ENCODE assay signal across 8 cellular contexts in the genomic region with DNA sequence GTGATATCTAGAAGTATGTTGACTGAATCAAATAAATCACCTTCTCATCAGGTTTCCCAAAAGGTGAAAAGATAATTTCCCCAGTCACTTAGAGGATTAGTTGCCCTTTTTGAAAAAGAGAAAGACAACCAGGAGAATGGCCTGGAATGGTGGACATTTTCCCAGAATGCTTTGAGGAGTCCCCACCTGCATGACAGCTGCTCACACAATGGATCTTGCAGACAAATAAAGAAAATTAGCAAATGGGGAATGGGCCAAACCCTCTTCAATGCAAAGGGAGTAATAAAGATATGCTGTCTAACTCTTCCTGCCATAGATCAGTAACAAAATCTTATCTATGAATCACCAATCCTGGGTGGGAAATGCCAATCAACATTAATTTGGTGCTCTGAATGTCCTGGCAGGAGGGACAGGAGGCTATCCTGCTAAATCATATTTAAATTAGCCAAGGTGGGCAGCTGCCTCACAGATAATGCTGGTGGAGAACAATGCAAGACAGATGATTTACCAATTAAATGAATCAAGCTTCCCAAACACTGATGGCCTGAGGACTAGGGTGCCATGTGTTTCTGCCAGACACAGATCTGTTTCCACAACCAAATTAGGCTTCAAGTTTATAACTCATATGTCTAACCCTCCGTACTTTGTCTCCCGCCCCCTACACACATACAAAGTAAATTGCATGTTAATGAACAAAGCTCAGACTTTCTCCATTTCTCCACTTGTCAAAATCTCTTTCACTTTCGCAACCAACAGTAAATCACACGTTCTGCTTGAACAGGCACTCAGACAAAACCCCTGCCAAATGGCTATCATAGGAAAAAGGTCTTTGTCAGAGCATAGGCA.
DNase-seq lines count a peak whose midpoint lies in the region; ATAC-seq, FAIRE-seq and TF ChIP-seq lines count a peak whose summit lies in the region.

No MANE protein-coding gene starts in this region.

- TF ChIP-seq CTCF in nephron progenitor cell (IDR thresholded peaks at IDR 0.05) (no peak), D721Med (IDR thresholded peaks at IDR 0.05; ENCODE audit: insufficient read depth, missing control alignments) (no peak)

- peak; percentile 49 for DNase-seq in ACHN
- DNase-seq in NCI-H82 treated with DMSO at 0.1 percent for 48 hours (lab: John Stamatoyannopoulos, UW; ENCODE audit: unreplicated experiment): peak; percentile 80
- peak; percentile 8 for DNase-seq in nephron progenitor cell
- no peak for DNase-seq in H7
- DNase-seq in GM03348 (ENCODE audit: low spot score): no peak
- no peak for DNase-seq in D721Med (ENCODE audit: insufficient read length, low spot score)

- H3K4me1 Mint-ChIP-seq in nephron progenitor cell: peaks cover 8% of the 10 kb centered on the region

- H3K4me3 Mint-ChIP-seq in nephron progenitor cell: no peak overlapping the region

- no peak for FAIRE-seq in D721Med (lab: Jason Lieb, UNC)

- H3K27ac Mint-ChIP-seq in nephron progenitor cell: no peak overlapping the region

- H3K27me3 Mint-ChIP-seq in nephron progenitor cell (ENCODE audit: low read depth, poor library complexity): no peaks in the 10 kb centered on the region

- H3K36me3 ChIP-seq in H7 (replicated peaks; ENCODE audit: control insufficient read depth, insufficient read depth, low read length): no peaks in the 10 kb centered on the region

- no peaks in the 10 kb centered on the region for H3K36me3 Mint-ChIP-seq in nephron progenitor cell (ENCODE audit: low read depth)

- no peaks in the 10 kb centered on the region for H3K27me3 ChIP-seq in H7 (ENCODE audit: control insufficient read depth, insufficient read depth, low read length)

- H3K4me3 ChIP-seq in H7 (ENCODE audit: insufficient read depth, low read depth, low read length): no peak overlapping the region

- H3K9me3 Mint-ChIP-seq in nephron progenitor cell: peaks cover 7% of the 10 kb centered on the region

- in situ Hi-C loops in ACHN (cut with HindIII; ENCODE audit: low pct_ligation_motif_present, low pct_unique_long_range_greater_than_20kb, low sequenced_read_pairs): no loop called here

- ATAC-seq in GM18909 (IDR thresholded peaks at IDR 0.05; ENCODE audit: poor library complexity, unreplicated experiment) (peak; percentile 95), HG03103 (IDR thresholded peaks at IDR 0.05; ENCODE audit: low read depth, unreplicated experiment) (peak; percentile 97)

Comparison
In these comparisons a context has a peak if more than half of its experiments do, and no peak if none do; other contexts are left out.
1. DNase-seq: peak in ACHN (single experiment), NCI-H82 treated with DMSO at 0.1 percent for 48 hours (single experiment) and nephron progenitor cell (single experiment); none in H7 (single experiment), GM03348 (single experiment) and D721Med (single experiment).